In genomic region chr20:19067986-19068385, GRCh38 we compare ENCODE assay signal across 34 cellular contexts.
"Had no signal": no experiment of that assay in that cellular context is flagged by ENCODE, and none has a peak within 500 bp of the region (broad histone marks: within the 10 kb centered on the region; RNA-seq: fewer than 3 reads in every experiment).

No MANE protein-coding gene starts in this region.

- H3K36me3 ChIP-seq: MG63 had no signal

- H3K27ac ChIP-seq: KMS-11 had no signal

- H3K4me3 ChIP-seq: MG63 had no signal

- H3K4me2 ChIP-seq: KMS-11 had no signal

- DNase-seq: Kasumi-1, MG63, MM.1S, NCI-H1048, NCI-H1092, NCI-H1092 treated with DMSO at 0.1 percent for 48 hours, NCI-H1105, NCI-H1105 treated with DMSO at 0.1 percent for 48 hours, NCI-H1417, NCI-H1417 treated with DMSO at 0.1 percent for 48 hours, NCI-H1436, NCI-H1436 treated with DMSO at 0.1 percent for 48 hours, NCI-H146, NCI-H1694, NCI-H1694 treated with DMSO at 0.1 percent for 48 hours, NCI-H187, NCI-H187 treated with DMSO at 0.1 percent for 48 hours, NCI-H1930, NCI-H2029, NCI-H2029 treated with DMSO at 0.1 percent for 48 hours, NCI-H2081, NCI-H2081 treated with DMSO at 0.1 percent for 48 hours, NCI-H2107, NCI-H2171, NCI-H2171 treated with DMSO at 0.1 percent for 48 hours, NCI-H2227 treated with DMSO at 0.1 percent for 48 hours, NCI-H226, NCI-H345, NCI-H446, NCI-H446 treated with DMSO at 0.1 percent for 48 hours, NCI-H510A, NCI-H510A treated with DMSO at 0.1 percent for 48 hours, NCI-H524 had no signal

- H3K9me3 ChIP-seq: MG63 had no signal

- H3K9ac ChIP-seq: KMS-11 had no signal

- H3K27me3 ChIP-seq: MG63 had no signal
